7 cellular contexts compared by ENCODE assay signal in genomic region chr7:55533050-55533728, GRCh38. TPM values are rescaled to one million over a fixed set of nuclear protein-coding genes. Genes with fewer than 3 reads are reported as not detected.
DNase-seq lines count a peak whose midpoint lies in the region; ATAC-seq and TF ChIP-seq lines count a peak whose summit lies in the region.

No MANE protein-coding gene starts in this region.

- no peaks in the 10 kb centered on the region for H3K9me3 ChIP-seq in heart left ventricle

- DNase-seq in NOMO-1 treated with DMSO at 0.1 percent for 48 hours (lab: John Stamatoyannopoulos, UW; ENCODE audit: unreplicated experiment) (peak; percentile 85), activated T-cell treated with anti-CD3 and anti-CD28 coated beads for 48 hours (ENCODE audit: low read depth) (peak; percentile 63), heart left ventricle (no peak), NCI-H187 (lab: John Stamatoyannopoulos, UW) (no peak)
- peak in 2 of 3 experiments; percentile 29 to 48 for DNase-seq in stimulated activated CD4-positive, alpha-beta T cell treated with anti-CD3 and anti-CD28 coated beads, TNF-alpha, amount 100 ng/mL, for 4 hours (ENCODE audit: low read depth in 3 of 3)

- WGBS in heart left ventricle, 4 donors, result 63 to 82% (median 69%) methylated on average over 4 of the region's 4 CpGs

- H3K36me3 ChIP-seq in heart left ventricle, result no peaks in the 10 kb centered on the region

- H3K4me1 ChIP-seq in heart left ventricle, result peaks cover 0 to 76% (median 38%) of the 10 kb centered on the region in 12 donors

- no peak for TF ChIP-seq POLR2A in heart left ventricle (IDR thresholded peaks at IDR 0.05)

- peak overlapping the region in 3 of 12 donors; percentile 11 to 88 (median 28) for H3K27ac ChIP-seq in heart left ventricle

- intact Hi-C loops in heart left ventricle (cut with DNase I), result no loop called here

- peak; percentile 50 for ATAC-seq in GM18873 (IDR thresholded peaks at IDR 0.05; ENCODE audit: low FRiP score, unreplicated experiment)
- peak; percentile 57 for ATAC-seq in HG02970 (IDR thresholded peaks at IDR 0.05; ENCODE audit: low FRiP score, unreplicated experiment)
- peak in 3 of 4 donors; percentile 55 to 56 (median 55) for ATAC-seq in heart left ventricle

- no peaks in the 10 kb centered on the region for H3K27me3 ChIP-seq in heart left ventricle

- H3K4me3 ChIP-seq in heart left ventricle, result peak overlapping the region in 1 of 12 donors; percentile 7

- TF ChIP-seq CTCF in heart left ventricle (IDR thresholded peaks at IDR 0.05), result no peak

RNA-seq across cellular contexts. Expression of gene VOPP1, which starts 39.1 kb away (rescaled TPM):
- 10 to 100 TPM; 20.3 to 58.0 (median 26.8) TPM for total RNA-seq in heart left ventricle
- 10 to 100 TPM in 1 of 2 donors, 1 to 10 TPM in 1; 9.9 to 22.8 TPM for polyA plus RNA-seq in heart left ventricle

Comparison
In these comparisons a context has a peak if more than half of its experiments do, and no peak if none do; other contexts are left out.
1. DNase-seq: peak in NOMO-1 treated with DMSO at 0.1 percent for 48 hours (single experiment), activated T-cell treated with anti-CD3 and anti-CD28 coated beads for 48 hours (single experiment) and stimulated activated CD4-positive, alpha-beta T cell treated with anti-CD3 and anti-CD28 coated beads, TNF-alpha, amount 100 ng/mL, for 4 hours (2 of 3); none in heart left ventricle (0 of 5) and NCI-H187 (0 of 2).
2. Peak in every context shown above with its lines, with median percentiles within 50 percentile points of each other: ATAC-seq.